In the genomic region with DNA sequence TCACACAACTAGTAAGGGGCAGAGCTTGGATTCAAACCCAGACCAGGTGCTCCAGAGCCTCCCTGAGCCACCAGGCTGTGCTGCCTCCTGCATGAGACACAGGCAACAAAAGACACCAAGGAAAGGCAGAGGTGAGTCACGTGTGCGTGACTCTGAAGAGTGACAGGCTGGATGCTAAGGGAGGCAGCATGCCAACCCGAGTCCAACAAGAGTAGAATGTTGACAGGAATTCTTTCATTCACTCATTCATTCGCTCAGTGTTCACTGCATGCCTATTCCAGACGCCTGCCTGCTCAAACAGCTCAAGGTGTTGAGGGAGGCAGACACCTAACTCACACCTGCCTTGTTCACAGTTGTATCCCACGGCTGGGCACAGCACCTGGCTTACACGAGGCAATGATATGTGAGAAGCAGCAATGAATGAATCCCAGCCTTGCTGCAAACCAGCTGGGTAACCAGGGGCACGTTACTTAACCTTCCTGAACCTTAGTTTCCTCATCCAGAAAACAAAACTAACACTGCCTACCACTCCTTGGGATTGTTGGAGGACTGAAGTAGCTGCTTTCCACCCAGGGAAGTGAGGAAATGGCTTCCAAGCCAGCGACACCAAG, we compare ENCODE assay signal across 8 cellular contexts.
DNase-seq lines count a peak whose midpoint lies in the region; ATAC-seq and TF ChIP-seq lines count a peak whose summit lies in the region.

No MANE protein-coding gene starts in this region.

- H3K27me3 ChIP-seq in naive thymus-derived CD4-positive, alpha-beta T cell (ENCODE audit: control insufficient read depth in 2 of 2, insufficient read depth in 2 of 2, low read length in 2 of 2): no peaks in the 10 kb centered on the region

- peaks cover 0 to 4% (median 0%) of the 10 kb centered on the region in 3 experiments for H3K36me3 ChIP-seq in naive thymus-derived CD4-positive, alpha-beta T cell (ENCODE audit: control insufficient read depth in 2 of 3, insufficient read depth in 3 of 3, low read length in 3 of 3)

- intact Hi-C loops in naive thymus-derived CD4-positive, alpha-beta T cell (cut with micrococcal nuclease): no loop called here

- H3K4me3 Mint-ChIP-seq in naive thymus-derived CD4-positive, alpha-beta T cell: no peak overlapping the region

- peak; percentile 27 for TF ChIP-seq CTCF in choroid plexus epithelial cell (conservative IDR thresholded peaks at IDR 0.05; ENCODE audit: low read depth, low read length)

- H3K4me3 ChIP-seq in choroid plexus epithelial cell (ENCODE audit: low read depth, low read length): no peak overlapping the region
- H3K4me3 ChIP-seq in naive thymus-derived CD4-positive, alpha-beta T cell (ENCODE audit: low read length): no peak overlapping the region

- no peak for TF ChIP-seq POLR2A in erythroblast (IDR thresholded peaks at IDR 0.05; ENCODE audit: low read length)

- CTCF ChIA-PET in naive thymus-derived CD4-positive, alpha-beta T cell (lab: Charles Lee): no interaction called here

- H3K27ac Mint-ChIP-seq in naive thymus-derived CD4-positive, alpha-beta T cell: peak overlapping the region in 3 of 9 donors; percentile 8 to 14 (median 10)

- H3K9me3 ChIP-seq in naive thymus-derived CD4-positive, alpha-beta T cell (ENCODE audit: control insufficient read depth in 2 of 3, low read length in 3 of 3): no peaks in the 10 kb centered on the region

- POLR2A ChIA-PET in naive thymus-derived CD4-positive, alpha-beta T cell (lab: Charles Lee): no interaction called here

- DNase-seq in DMS53 (lab: John Stamatoyannopoulos, UW) (peak; percentile 71), choroid plexus epithelial cell (ENCODE audit: low read depth) (no peak), DMS79 treated with DMSO at 0.1 percent for 48 hours (lab: John Stamatoyannopoulos, UW) (no peak), erythroblast (lab: John Stamatoyannopoulos, UW) (no peak), OCI-M2 (lab: John Stamatoyannopoulos, UW; ENCODE audit: unreplicated experiment) (no peak), NCI-H446 (lab: John Stamatoyannopoulos, UW) (no peak)
- DNase-seq in naive thymus-derived CD4-positive, alpha-beta T cell: no peak

- H3K27ac ChIP-seq in naive thymus-derived CD4-positive, alpha-beta T cell (ENCODE audit: low read depth, low read length): no peak overlapping the region

- no peaks in the 10 kb centered on the region for H3K27me3 Mint-ChIP-seq in naive thymus-derived CD4-positive, alpha-beta T cell

- H3K9me3 Mint-ChIP-seq in naive thymus-derived CD4-positive, alpha-beta T cell: no peaks in the 10 kb centered on the region

- peaks cover 0 to 3% of the 10 kb centered on the region in 2 donors for H3K4me1 ChIP-seq in naive thymus-derived CD4-positive, alpha-beta T cell (ENCODE audit: control insufficient read depth in 2 of 2, insufficient read depth in 2 of 2, low read length in 2 of 2)

- peaks cover 37 to 87% (median 77%) of the 10 kb centered on the region in 7 donors for H3K4me1 Mint-ChIP-seq in naive thymus-derived CD4-positive, alpha-beta T cell

- peak; percentile 7 for ATAC-seq in HG03196 (IDR thresholded peaks at IDR 0.05; ENCODE audit: unreplicated experiment)
- ATAC-seq in naive thymus-derived CD4-positive, alpha-beta T cell: peak; percentile 31

- peaks cover 0 to 9% (median 0%) of the 10 kb centered on the region in 5 donors for H3K36me3 Mint-ChIP-seq in naive thymus-derived CD4-positive, alpha-beta T cell
